Comparison of ENCODE assay signal across 17 cellular contexts in the genomic region with DNA sequence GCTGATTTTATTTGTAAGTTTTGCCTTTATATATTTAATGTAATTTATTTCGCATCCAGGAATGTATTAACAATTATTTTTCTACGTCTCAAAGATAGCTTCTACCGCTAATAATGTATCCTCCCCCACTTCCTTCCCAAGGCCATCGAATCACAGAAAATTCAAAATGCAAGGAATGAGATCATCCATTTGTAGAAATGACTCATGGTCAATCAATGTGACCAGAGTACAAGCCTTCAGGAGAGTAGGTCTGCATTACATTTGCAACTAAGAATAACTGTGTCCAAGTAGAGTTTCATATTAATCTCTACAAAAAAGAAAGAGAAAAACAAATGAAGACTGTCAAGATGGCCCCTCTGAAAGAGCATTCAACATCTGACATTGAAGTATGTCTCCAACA.
DNase-seq lines count a peak whose midpoint lies in the region; ATAC-seq, FAIRE-seq and TF ChIP-seq lines count a peak whose summit lies in the region.
"Had no signal": no experiment of that assay in that cellular context is flagged by ENCODE, and none has a peak within 500 bp of the region (broad histone marks: within the 10 kb centered on the region; RNA-seq: fewer than 3 reads in every experiment).

No MANE protein-coding gene starts in this region.

- no peaks in the 10 kb centered on the region for H3K9me3 Mint-ChIP-seq in stimulated activated naive B cell treated with anti-CD40 and anti-IgM and Interleukin-4, amounts not matched to agents 10 μg/mL and 1 μg/mL and 100 μg/mL, for 72 hours

- DNase-seq in H4 (ENCODE audit: low spot score) (peak; percentile 43), RCC 7860 (ENCODE audit: low spot score) (peak; percentile 48), fibroblast of mammary gland (ENCODE audit: low read depth) (peak; percentile 0), non-pigmented ciliary epithelial cell (ENCODE audit: low read depth) (peak; percentile 15), NCI-H2107 (lab: John Stamatoyannopoulos, UW) (no peak)
- DNase-seq in activated CD4-positive, alpha-beta T cell treated with anti-CD3 and anti-CD28 coated beads, Interleukin-2, amount 50 U/mL, for 48 hours, result no peak
- no peak for DNase-seq in stimulated activated naive B cell treated with anti-CD40 and anti-IgM and Interleukin-4, amounts not matched to agents 10 μg/mL and 1 μg/mL and 100 μg/mL, for 72 hours
- DNase-seq: CD8-positive, alpha-beta memory T cell; NCI-H1092; NCI-H446; NCI-H748 treated with DMSO at 0.1 percent for 48 hours; SHP77 had no signal

- no peak overlapping the region for H3K4me3 ChIP-seq in fibroblast of mammary gland (ENCODE audit: control insufficient read depth, low read depth, low read length)
- H3K4me3 ChIP-seq: BLaER1, GM12878 had no signal

- no peaks in the 10 kb centered on the region for H3K36me3 Mint-ChIP-seq in stimulated activated naive B cell treated with anti-CD40 and anti-IgM and Interleukin-4, amounts not matched to agents 10 μg/mL and 1 μg/mL and 100 μg/mL, for 72 hours
- H3K36me3 Mint-ChIP-seq: CD8-positive, alpha-beta memory T cell had no signal

- no peak overlapping the region for H3K4me3 Mint-ChIP-seq in stimulated activated naive B cell treated with anti-CD40 and anti-IgM and Interleukin-4, amounts not matched to agents 10 μg/mL and 1 μg/mL and 100 μg/mL, for 72 hours
- H3K4me3 Mint-ChIP-seq: CD8-positive, alpha-beta memory T cell had no signal

- H3K4me1 Mint-ChIP-seq in stimulated activated naive B cell treated with anti-CD40 and anti-IgM and Interleukin-4, amounts not matched to agents 10 μg/mL and 1 μg/mL and 100 μg/mL, for 72 hours, result no peaks in the 10 kb centered on the region
- H3K4me1 Mint-ChIP-seq: CD8-positive, alpha-beta memory T cell had no signal

- no peak for TF ChIP-seq CTCF in fibroblast of mammary gland (conservative IDR thresholded peaks at IDR 0.05; ENCODE audit: control insufficient read depth, insufficient read depth, low read depth, low read length)

- FAIRE-seq in RCC 7860 (lab: Jason Lieb, UNC), result peak; percentile 62
- FAIRE-seq: GM12878, GM18507 had no signal

- H3K27me3 Mint-ChIP-seq in stimulated activated naive B cell treated with anti-CD40 and anti-IgM and Interleukin-4, amounts not matched to agents 10 μg/mL and 1 μg/mL and 100 μg/mL, for 72 hours, result no peaks in the 10 kb centered on the region

- no peak overlapping the region for H3K27ac Mint-ChIP-seq in stimulated activated naive B cell treated with anti-CD40 and anti-IgM and Interleukin-4, amounts not matched to agents 10 μg/mL and 1 μg/mL and 100 μg/mL, for 72 hours
- H3K27ac Mint-ChIP-seq: CD8-positive, alpha-beta memory T cell had no signal

- ATAC-seq in GM19397 (IDR thresholded peaks at IDR 0.05; ENCODE audit: unreplicated experiment), result no peak
- no peak for ATAC-seq in stimulated activated naive B cell treated with anti-CD40 and anti-IgM and Interleukin-4, amounts not matched to agents 10 μg/mL and 1 μg/mL and 100 μg/mL, for 72 hours (replicated peaks)
- ATAC-seq: GM12878, Panc1 had no signal

Comparison
In these comparisons a context has a peak if more than half of its experiments do, and no peak if none do; other contexts are left out.
1. DNase-seq: peak in H4 (single experiment), RCC 7860 (single experiment), fibroblast of mammary gland (single experiment) and non-pigmented ciliary epithelial cell (single experiment); none in activated CD4-positive, alpha-beta T cell treated with anti-CD3 and anti-CD28 coated beads, Interleukin-2, amount 50 U/mL, for 48 hours (0 of 2), NCI-H2107 (single experiment) and stimulated activated naive B cell treated with anti-CD40 and anti-IgM and Interleukin-4, amounts not matched to agents 10 μg/mL and 1 μg/mL and 100 μg/mL, for 72 hours (single experiment).